Comparison of ENCODE assay signal across 21 cellular contexts in the genomic region with DNA sequence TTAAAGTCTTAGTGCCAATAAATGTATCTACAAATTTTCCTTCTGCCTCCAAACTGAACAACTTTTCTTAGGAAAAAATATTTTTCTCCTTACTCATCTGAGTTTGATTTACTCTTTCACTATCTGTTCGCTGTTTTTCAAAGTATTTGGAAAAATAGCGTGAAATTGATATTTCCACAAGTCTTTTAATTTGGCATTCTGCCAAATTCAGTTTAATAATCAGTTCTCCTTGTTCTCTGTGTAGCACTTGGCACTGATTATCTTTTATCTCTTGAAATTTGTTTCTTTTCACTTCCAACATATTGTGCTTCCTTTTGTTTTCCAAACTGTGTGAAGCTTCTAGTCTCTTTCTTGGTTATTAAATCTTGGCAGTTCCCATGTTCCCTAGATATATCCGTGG.
"Had no signal": no experiment of that assay in that cellular context is flagged by ENCODE, and none has a peak within 500 bp of the region (broad histone marks: within the 10 kb centered on the region; RNA-seq: fewer than 3 reads in every experiment).

No MANE protein-coding gene starts in this region.

- H3K4me3 Mint-ChIP-seq: memory B cell; mesothelial cell of epicardium; naive B cell; natural killer cell treated with Interleukin-12 subunit alpha and Interleukin-12 subunit beta and Interleukin-15 and Interleukin-18, amount 100 ng/mL, for 72 hours; neural crest cell; stimulated activated naive B cell treated with anti-CD40 and anti-IgM and Interleukin-4, amounts not matched to agents 10 μg/mL and 1 μg/mL and 100 μg/mL, for 72 hours; stimulated activated naive CD8-positive, alpha-beta T cell treated with anti-CD3 and anti-CD28 coated beads, Interleukin-15, Interleukin-2, amounts not matched to agents 100 ng/mL and 50 ng/mL, for 24 hours had no signal

- H3K9me3 Mint-ChIP-seq: memory B cell, neural crest cell had no signal

- H3K27ac ChIP-seq: coronary artery, gastrocnemius medialis, parathyroid adenoma, sigmoid colon, thoracic aorta, tibial nerve, upper lobe of left lung had no signal

- H3K36me3 ChIP-seq: gastrocnemius medialis, sigmoid colon, thoracic aorta, tibial nerve, upper lobe of left lung had no signal

- DNase-seq: dermis blood vessel endothelial cell; effector memory CD4-positive, alpha-beta T cell; gastrocnemius medialis; head of caudate nucleus; mucosa of descending colon; naive B cell; sigmoid colon; stimulated activated CD4-positive, alpha-beta T cell treated with anti-CD3 and anti-CD28 coated beads, Interleukin-2, amount 100 ng/mL, for 48 hours; stimulated activated naive B cell treated with anti-CD40 and anti-IgM and Interleukin-4, amounts not matched to agents 10 μg/mL and 1 μg/mL and 100 μg/mL, for 72 hours; upper lobe of left lung had no signal

- H3K27me3 ChIP-seq: gastrocnemius medialis, sigmoid colon, tibial nerve, upper lobe of left lung had no signal

- H3K36me3 Mint-ChIP-seq: memory B cell; mesothelial cell of epicardium; naive B cell; stimulated activated naive B cell treated with anti-CD40 and anti-IgM and Interleukin-4, amounts not matched to agents 10 μg/mL and 1 μg/mL and 100 μg/mL, for 72 hours had no signal

- H3K27ac Mint-ChIP-seq: memory B cell; mesothelial cell of epicardium; naive B cell; natural killer cell treated with Interleukin-12 subunit alpha and Interleukin-12 subunit beta and Interleukin-15 and Interleukin-18, amount 100 ng/mL, for 72 hours; progenitor cell of endocrine pancreas; stimulated activated naive B cell treated with anti-CD40 and anti-IgM and Interleukin-4, amounts not matched to agents 10 μg/mL and 1 μg/mL and 100 μg/mL, for 72 hours; stimulated activated naive CD8-positive, alpha-beta T cell treated with anti-CD3 and anti-CD28 coated beads, Interleukin-15, Interleukin-2, amounts not matched to agents 100 ng/mL and 50 ng/mL, for 24 hours had no signal

- H3K27me3 Mint-ChIP-seq: memory B cell; naive B cell; natural killer cell treated with Interleukin-12 subunit alpha and Interleukin-12 subunit beta and Interleukin-15 and Interleukin-18, amount 100 ng/mL, for 72 hours; progenitor cell of endocrine pancreas; stimulated activated naive B cell treated with anti-CD40 and anti-IgM and Interleukin-4, amounts not matched to agents 10 μg/mL and 1 μg/mL and 100 μg/mL, for 72 hours; stimulated activated naive CD8-positive, alpha-beta T cell treated with anti-CD3 and anti-CD28 coated beads, Interleukin-15, Interleukin-2, amounts not matched to agents 100 ng/mL and 50 ng/mL, for 24 hours had no signal

- H3K4me1 Mint-ChIP-seq: memory B cell; mesothelial cell of epicardium; naive B cell; neural crest cell; stimulated activated naive B cell treated with anti-CD40 and anti-IgM and Interleukin-4, amounts not matched to agents 10 μg/mL and 1 μg/mL and 100 μg/mL, for 72 hours had no signal

- H3K9me3 ChIP-seq: gastrocnemius medialis, mucosa of descending colon, sigmoid colon, thoracic aorta, upper lobe of left lung had no signal

- H3K4me3 ChIP-seq: coronary artery, gastrocnemius medialis, lung, mucosa of descending colon, sigmoid colon, thoracic aorta, tibial nerve, upper lobe of left lung had no signal

- H3K4me1 ChIP-seq: gastrocnemius medialis, parathyroid adenoma, tibial nerve, upper lobe of left lung had no signal
